Comparison of ENCODE assay signal across 8 cellular contexts in the genomic region with DNA sequence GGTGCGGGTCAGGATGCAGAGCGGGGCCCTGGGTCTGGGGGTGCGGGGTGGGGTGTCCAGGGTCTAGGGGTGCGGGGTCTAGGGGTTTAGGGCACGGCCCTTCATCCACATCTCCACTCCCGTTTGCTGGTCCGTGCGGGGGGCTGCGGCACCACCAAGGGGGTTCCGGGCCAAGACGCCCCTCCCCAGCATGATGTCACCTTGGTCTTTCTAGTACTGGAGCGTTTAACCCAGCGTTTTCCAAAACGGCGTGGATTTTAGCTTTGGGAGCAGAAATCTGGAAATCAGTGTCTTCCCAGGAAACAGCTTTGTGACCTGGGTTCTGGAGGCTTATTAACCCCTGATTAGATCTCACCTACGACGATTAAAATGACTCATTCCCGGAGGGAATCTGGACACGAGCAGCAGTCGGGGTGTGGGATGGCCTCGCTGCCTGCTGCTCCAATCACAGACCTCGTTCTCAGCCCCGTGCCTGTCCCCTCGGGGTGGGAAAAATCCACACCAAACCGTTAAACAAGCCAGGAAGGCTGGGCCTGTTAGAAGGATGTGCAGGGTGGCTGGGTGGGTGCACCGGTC. TPM values are rescaled to one million over a fixed set of nuclear protein-coding genes. Genes with fewer than 3 reads are reported as not detected.
A peak's percentile ranks its signal among the peaks of the same experiment; 100 is the strongest.
DNase-seq lines count a peak whose midpoint lies in the region; ATAC-seq and TF ChIP-seq lines count a peak whose summit lies in the region.

No MANE protein-coding gene starts in this region.

- no peak overlapping the region for H3K14ac ChIP-seq in neuronal stem cell (ENCODE audit: low read length)

- TF ChIP-seq CTCF in AG09309 (IDR thresholded peaks at IDR 0.05; ENCODE audit: control insufficient read depth, insufficient read depth, low read depth, low read length, missing control alignments) (no peak), HEK293 (tag by site-specific recombination; IDR thresholded peaks at IDR 0.05) (no peak), fibroblast of villous mesenchyme (IDR thresholded peaks at IDR 0.05; ENCODE audit: insufficient read depth, low read depth, low read length) (no peak)

- no peak for ATAC-seq in GM21786 (IDR thresholded peaks at IDR 0.05; ENCODE audit: unreplicated experiment)

- peaks cover 2% of the 10 kb centered on the region for H3K79me1 ChIP-seq in neuronal stem cell (ENCODE audit: low read depth, low read length)

- peak overlapping the region; percentile 93 for H2AFZ ChIP-seq in neuronal stem cell (ENCODE audit: low read length)

- no peak overlapping the region for H2AK5ac ChIP-seq in neuronal stem cell (ENCODE audit: low read depth, low read length)

- CTCF ChIA-PET in HEK293 (lab: Yijun Ruan, JAX) = no interaction called here
- CTCF ChIA-PET in activated CD4-positive, alpha-beta memory T cell treated with anti-CD3 and anti-CD28 coated beads, Interleukin-2, amount 10 ng/mL, durations not matched to agents 7 days and 5 days (lab: Charles Lee) = no interaction called here

- H3K4me3 Mint-ChIP-seq in activated CD4-positive, alpha-beta memory T cell treated with anti-CD3 and anti-CD28 coated beads, Interleukin-2, amount 10 ng/mL, durations not matched to agents 7 days and 5 days = peak overlapping the region; percentile 77

- H3K4me1 Mint-ChIP-seq in activated CD4-positive, alpha-beta memory T cell treated with anti-CD3 and anti-CD28 coated beads, Interleukin-2, amount 10 ng/mL, durations not matched to agents 7 days and 5 days = peaks cover 38% of the 10 kb centered on the region

- POLR2A ChIA-PET in HEK293 (lab: Yijun Ruan, JAX) = interaction anchor here (0.6 kb wide), 1 partner anchor 112 kb away, joined by 3 read pairs; no protein-coding TSS in a partner anchor
- POLR2A ChIA-PET in activated CD4-positive, alpha-beta memory T cell treated with anti-CD3 and anti-CD28 coated beads, Interleukin-2, amount 10 ng/mL, durations not matched to agents 7 days and 5 days (lab: Charles Lee) = interaction anchor here (1.0 to 2.0 kb wide), 2 partner anchors 11 to 16 kb away, joined by 3 to 5 read pairs; partner anchors contain the start of gene CHID1

- H3K9me3 Mint-ChIP-seq in activated CD4-positive, alpha-beta memory T cell treated with anti-CD3 and anti-CD28 coated beads, Interleukin-2, amount 10 ng/mL, durations not matched to agents 7 days and 5 days = no peaks in the 10 kb centered on the region

- H3K9ac ChIP-seq in neuronal stem cell (ENCODE audit: low read depth, low read length, poor library complexity) = peak overlapping the region; percentile 85

- H3K23ac ChIP-seq in neuronal stem cell (ENCODE audit: low read depth, low read length, poor library complexity) = no peak overlapping the region

- H3K9me3 ChIP-seq in HEK293 (ENCODE audit: control insufficient read depth, insufficient read depth, low read depth, low read length) (no peaks in the 10 kb centered on the region), neuronal stem cell (replicated peaks in 1 of 2; ENCODE audit: control insufficient read depth in 2 of 2, insufficient read depth in 1 of 2, low read depth in 1 of 2, low read length in 2 of 2) (no peaks in the 10 kb centered on the region)

- no peak overlapping the region for H2BK15ac ChIP-seq in neuronal stem cell (ENCODE audit: low read length)

- H3K18ac ChIP-seq in neuronal stem cell (ENCODE audit: low read length) = peak overlapping the region; percentile 38

- H3K4me1 ChIP-seq in HEK293 (ENCODE audit: control insufficient read depth, insufficient read depth, low read length) (no peaks in the 10 kb centered on the region), neuronal stem cell (ENCODE audit: control insufficient read depth in 2 of 2, insufficient read depth in 1 of 2, low read depth in 1 of 2, low read length in 2 of 2) (peaks cover 3 to 13% of the 10 kb centered on the region in 2 donors)

- peaks cover 3 to 21% of the 10 kb centered on the region in 2 experiments; a peak in 2 of 3 replicates for H3K36me3 ChIP-seq in HEK293 (ENCODE audit: control insufficient read depth in 2 of 2, insufficient read depth in 1 of 2, low read length in 2 of 2)
- H3K36me3 ChIP-seq in neuronal stem cell (replicated peaks in 1 of 2; ENCODE audit: control insufficient read depth in 2 of 2, insufficient read depth in 2 of 2, low read length in 2 of 2) = peaks cover 6 to 31% of the 10 kb centered on the region in 2 donors

- no peak overlapping the region for H2BK12ac ChIP-seq in neuronal stem cell (ENCODE audit: low read length)

- H4K8ac ChIP-seq in neuronal stem cell (ENCODE audit: low read depth, low read length) = no peak overlapping the region

- peak; percentile 33 for DNase-seq in AG09309 (ENCODE audit: low read depth)
- DNase-seq in activated CD4-positive, alpha-beta memory T cell treated with anti-CD3 and anti-CD28 coated beads, Interleukin-2, amount 10 ng/mL, durations not matched to agents 7 days and 5 days = no peak
- peak; percentile 83 for DNase-seq in fibroblast of villous mesenchyme (ENCODE audit: low read depth)
- DNase-seq in neuronal stem cell (ENCODE audit: low spot score) = no peak
- DNase-seq in NCI-H1930 (lab: John Stamatoyannopoulos, UW) = no peak
- DNase-seq in GM19240 (ENCODE audit: insufficient read length, low spot score) = no peak

- no peak overlapping the region for H2BK120ac ChIP-seq in neuronal stem cell (ENCODE audit: low read depth, low read length)

- WGBS in neuronal stem cell (ENCODE audit: extremely low coverage in 2 of 2, insufficient read length in 2 of 2, insufficient replicate concordance in 1 of 2), 2 donors = no CpG with 5 or more reads among the region's 26 CpGs

- no peaks in the 10 kb centered on the region for H3K27me3 ChIP-seq in neuronal stem cell (ENCODE audit: control insufficient read depth in 3 of 3, insufficient read depth in 3 of 3, low read depth in 1 of 3, low read length in 3 of 3)

- H3K27ac ChIP-seq in HEK293 (ENCODE audit: extremely low read depth, low read depth, low read length) = peak overlapping the region; percentile 39; the same call in 1 of the 2 replicates
- H3K27ac ChIP-seq in neuronal stem cell (replicated peaks; ENCODE audit: low read length) = no peak overlapping the region

- H3K27ac Mint-ChIP-seq in activated CD4-positive, alpha-beta memory T cell treated with anti-CD3 and anti-CD28 coated beads, Interleukin-2, amount 10 ng/mL, durations not matched to agents 7 days and 5 days = peak overlapping the region; percentile 63

- H2BK5ac ChIP-seq in neuronal stem cell (ENCODE audit: low read length) = no peak overlapping the region

- no peak overlapping the region for H3K4ac ChIP-seq in neuronal stem cell (ENCODE audit: low read length)

- H3K27me3 Mint-ChIP-seq in activated CD4-positive, alpha-beta memory T cell treated with anti-CD3 and anti-CD28 coated beads, Interleukin-2, amount 10 ng/mL, durations not matched to agents 7 days and 5 days = no peaks in the 10 kb centered on the region

- peak overlapping the region; percentile 67 for H3K4me3 ChIP-seq in AG09309 (ENCODE audit: control insufficient read depth, low read depth, low read length)
- H3K4me3 ChIP-seq in HEK293 (ENCODE audit: low read depth, low read length) = peak overlapping the region; percentile 86
- peak overlapping the region; percentile 76 for H3K4me3 ChIP-seq in fibroblast of villous mesenchyme (ENCODE audit: low read depth, low read length)
- peak overlapping the region; percentile 58 to 96 for H3K4me3 ChIP-seq in neuronal stem cell (ENCODE audit: low read length in 2 of 2)

- H3K4me2 ChIP-seq in neuronal stem cell (ENCODE audit: insufficient read depth, low read length, poor library complexity, severe bottlenecking) = peak overlapping the region; percentile 84

- H3K36me3 Mint-ChIP-seq in activated CD4-positive, alpha-beta memory T cell treated with anti-CD3 and anti-CD28 coated beads, Interleukin-2, amount 10 ng/mL, durations not matched to agents 7 days and 5 days (ENCODE audit: low read depth) = peaks cover 13% of the 10 kb centered on the region

- H4K91ac ChIP-seq in neuronal stem cell (ENCODE audit: low read depth, low read length, poor library complexity) = no peak overlapping the region

TF ChIP-seq in HEK293, 187 proteins besides CTCF, POLR2A, EP300 and RAD21 (continues in another document):
- no peak for TF ChIP-seq ZNF785 (tag by site-specific recombination; IDR thresholded peaks at IDR 0.05)
- no peak for TF ChIP-seq ZNF132 (tag by site-specific recombination; IDR thresholded peaks at IDR 0.05; ENCODE audit: borderline replicate concordance)

RNA-seq across cellular contexts. Expression of gene AP2A2, which starts 0.8 kb away (rescaled TPM):
- 10 to 100 TPM; 50.5 to 51.1 TPM for total RNA-seq in activated CD4-positive, alpha-beta memory T cell treated with anti-CD3 and anti-CD28 coated beads, Interleukin-2, amount 10 ng/mL, durations not matched to agents 7 days and 5 days
- 45.7 and 53.5 TPM in 2 replicates for total RNA-seq in fibroblast of villous mesenchyme
- polyA plus RNA-seq in neuronal stem cell (2013, experiment 1 of 2) = 49.2 TPM
- 52.4 TPM for polyA plus RNA-seq in neuronal stem cell (2013, experiment 2 of 2)

RNA-seq across cellular contexts. Expression of gene CHID1, which starts 15.8 kb away (rescaled TPM):
- total RNA-seq in activated CD4-positive, alpha-beta memory T cell treated with anti-CD3 and anti-CD28 coated beads, Interleukin-2, amount 10 ng/mL, durations not matched to agents 7 days and 5 days = 10 to 100 TPM; 38.2 to 39.2 TPM
- total RNA-seq in fibroblast of villous mesenchyme = 42.2 and 42.3 TPM in 2 replicates
- 42.0 TPM for polyA plus RNA-seq in neuronal stem cell (2013, experiment 1 of 2)
- 43.9 TPM for polyA plus RNA-seq in neuronal stem cell (2013, experiment 2 of 2)

Comparison
In these comparisons a context has a peak if more than half of its experiments do, and no peak if none do; other contexts are left out.
1. DNase-seq: peak in AG09309 (single experiment) and fibroblast of villous mesenchyme (single experiment); none in activated CD4-positive, alpha-beta memory T cell treated with anti-CD3 and anti-CD28 coated beads, Interleukin-2, amount 10 ng/mL, durations not matched to agents 7 days and 5 days (single experiment), neuronal stem cell (single experiment), NCI-H1930 (0 of 2) and GM19240 (single experiment).
2. Peak in every context shown above with its lines, with median percentiles within 50 percentile points of each other: H3K4me3 ChIP-seq.